In the genomic region with DNA sequence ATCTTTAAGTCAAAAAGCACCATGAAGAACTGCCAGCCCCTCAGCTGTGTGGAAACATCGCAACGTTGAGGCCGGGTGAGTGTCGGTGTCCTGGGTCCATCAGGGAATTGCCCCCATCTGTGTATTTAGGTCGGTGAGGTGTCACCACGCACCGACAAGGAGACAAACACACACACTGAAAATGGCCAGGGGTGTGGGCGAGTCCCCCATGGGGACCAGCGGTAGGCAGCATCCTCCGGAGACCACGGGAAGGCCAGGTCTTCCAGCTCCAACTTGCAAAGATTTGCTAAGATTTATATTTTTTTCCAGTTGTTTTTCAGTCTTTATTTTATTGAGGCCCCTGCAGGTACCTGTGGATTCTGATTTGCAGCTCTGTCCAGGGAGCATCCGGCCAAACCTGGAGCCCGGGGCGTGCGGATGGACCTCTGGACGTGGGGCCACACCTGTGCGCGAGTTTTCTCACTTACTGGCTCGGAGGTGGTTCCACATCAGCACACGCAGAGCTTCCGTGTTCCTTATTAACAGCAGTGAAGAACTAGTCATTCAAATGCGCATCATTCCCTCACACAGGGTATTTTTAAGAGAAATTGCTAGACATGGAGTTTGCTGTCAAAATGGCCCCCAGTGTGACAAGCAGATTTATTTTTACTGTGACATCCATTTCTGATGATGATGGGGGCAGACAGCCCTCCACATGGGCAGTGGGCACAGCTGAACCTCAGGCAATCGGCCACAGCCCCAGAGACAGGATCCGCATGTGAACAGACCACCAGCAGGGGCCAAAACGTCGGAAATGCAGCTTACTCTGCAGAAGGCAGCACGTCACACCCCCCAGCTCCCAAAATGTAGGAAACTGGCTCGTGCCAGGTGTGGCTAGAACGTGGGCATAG, we compare ENCODE assay signal across 14 cellular contexts.
"Had no signal": no experiment of that assay in that cellular context is flagged by ENCODE, and none has a peak within 500 bp of the region (broad histone marks: within the 10 kb centered on the region; RNA-seq: fewer than 3 reads in every experiment).

No MANE protein-coding gene starts in this region.

- H3K4me1 ChIP-seq: foreskin keratinocyte had no signal

- H3K27me3 ChIP-seq: testis had no signal

- H3K4me3 ChIP-seq: lung, mucosa of descending colon, testis had no signal

- H3K36me3 Mint-ChIP-seq: activated CD8-positive, alpha-beta memory T cell treated with anti-CD3 and anti-CD28 coated beads, Interleukin-2, amount 10 ng/mL, durations not matched to agents 7 days and 5 days; naive thymus-derived CD8-positive, alpha-beta T cell; WTC11 had no signal

- H3K9me3 ChIP-seq: mucosa of descending colon, testis had no signal

- H3K4me3 Mint-ChIP-seq: activated CD8-positive, alpha-beta memory T cell treated with anti-CD3 and anti-CD28 coated beads, Interleukin-2, amount 10 ng/mL, durations not matched to agents 7 days and 5 days; activated T-cell treated with anti-CD3 and anti-CD28 coated beads, Interleukin-2, amount 50 U/mL, for 72 hours; naive thymus-derived CD8-positive, alpha-beta T cell; stimulated activated naive CD8-positive, alpha-beta T cell treated with anti-CD3 and anti-CD28 coated beads, Interleukin-15, Interleukin-2, amounts not matched to agents 100 ng/mL and 50 ng/mL, for 24 hours; WTC11 had no signal

- H3K27ac ChIP-seq: foreskin keratinocyte, testis had no signal

- H3K27ac Mint-ChIP-seq: activated CD8-positive, alpha-beta memory T cell treated with anti-CD3 and anti-CD28 coated beads, Interleukin-2, amount 10 ng/mL, durations not matched to agents 7 days and 5 days; activated T-cell treated with anti-CD3 and anti-CD28 coated beads, Interleukin-2, amount 50 U/mL, for 72 hours; stimulated activated naive CD8-positive, alpha-beta T cell treated with anti-CD3 and anti-CD28 coated beads, Interleukin-15, Interleukin-2, amounts not matched to agents 100 ng/mL and 50 ng/mL, for 24 hours; T-helper 17 cell; WTC11 had no signal

- DNase-seq: activated CD4-positive, alpha-beta T cell treated with anti-CD3 and anti-CD28 coated beads, Interleukin-2, amount 50 U/mL, for 1 hour; activated CD8-positive, alpha-beta memory T cell treated with anti-CD3 and anti-CD28 coated beads, Interleukin-2, amount 10 ng/mL, durations not matched to agents 7 days and 5 days; activated gamma-delta T cell treated with Interleukin-2 at 50 U/mL for 16 hours; activated T-cell treated with anti-CD3 and anti-CD28 coated beads, Interleukin-2, amount 50 U/mL, for 72 hours; foreskin keratinocyte; mucosa of descending colon; naive thymus-derived CD8-positive, alpha-beta T cell; stimulated activated CD4-positive, alpha-beta T cell treated with anti-CD3 and anti-CD28 coated beads, Interleukin-15, amount 100 ng/mL, for 24 hours; stimulated activated CD4-positive, alpha-beta T cell treated with anti-CD3 and anti-CD28 coated beads, Interleukin-4, amount 100 ng/mL, for 24 hours; T-helper 17 cell; testis had no signal

- ATAC-seq: activated CD8-positive, alpha-beta memory T cell treated with anti-CD3 and anti-CD28 coated beads, Interleukin-2, amount 10 ng/mL, durations not matched to agents 7 days and 5 days; activated T-cell treated with anti-CD3 and anti-CD28 coated beads, Interleukin-2, amount 50 U/mL, for 72 hours; foreskin keratinocyte; mucosa of descending colon; naive thymus-derived CD8-positive, alpha-beta T cell; T-helper 17 cell; WTC11 had no signal

- H3K9me3 Mint-ChIP-seq: activated T-cell treated with anti-CD3 and anti-CD28 coated beads, Interleukin-2, amount 50 U/mL, for 72 hours; stimulated activated naive CD8-positive, alpha-beta T cell treated with anti-CD3 and anti-CD28 coated beads, Interleukin-15, Interleukin-2, amounts not matched to agents 100 ng/mL and 50 ng/mL, for 24 hours had no signal
